In the genomic region with DNA sequence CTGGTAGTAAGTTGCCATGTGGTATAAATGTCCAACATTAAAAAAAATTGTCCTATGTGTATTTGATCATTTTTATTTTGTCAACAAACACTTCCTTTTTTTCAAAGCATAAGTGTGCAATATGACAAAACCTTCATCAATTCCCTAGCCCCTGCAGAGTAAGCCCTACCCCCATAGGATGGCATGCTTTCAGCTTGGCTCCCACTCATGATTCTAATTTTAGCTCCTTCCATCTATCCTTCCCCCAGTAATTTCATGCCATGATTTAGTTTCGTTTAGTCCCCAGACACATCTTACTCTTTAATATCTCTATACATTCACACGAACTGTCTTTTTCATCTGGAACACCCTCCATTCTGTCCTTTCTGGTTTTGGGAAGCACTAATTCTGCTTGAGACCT, we compare ENCODE assay signal across 3 cellular contexts.
"Had no signal": no experiment of that assay in that cellular context is flagged by ENCODE, and none has a peak within 500 bp of the region (broad histone marks: within the 10 kb centered on the region; RNA-seq: fewer than 3 reads in every experiment).

No MANE protein-coding gene starts in this region.

- H3K4me3 ChIP-seq: GM12878 had no signal

- DNase-seq: GDM1, GF-D8 had no signal

- ATAC-seq: GM12878 had no signal
